Comparison of ENCODE assay signal across 26 cellular contexts in genomic region chr17:79609175-79609589, GRCh38. TPM values are rescaled to one million over a fixed set of nuclear protein-coding genes. Genes with fewer than 3 reads are reported as not detected.
DNase-seq lines count a peak whose midpoint lies in the region; ATAC-seq, FAIRE-seq and TF ChIP-seq lines count a peak whose summit lies in the region.
"Had no signal": no experiment of that assay in that cellular context is flagged by ENCODE, and none has a peak within 500 bp of the region (broad histone marks: within the 10 kb centered on the region; RNA-seq: fewer than 3 reads in every experiment).

No MANE protein-coding gene starts in this region.

- H3F3A ChIP-seq in neural cell (ENCODE audit: insufficient read depth, low read length, poor library complexity, severe bottlenecking): no peaks in the 10 kb centered on the region

- H3K36me3 ChIP-seq in H1 (ENCODE audit: control insufficient read depth in 2 of 4, insufficient read depth in 4 of 4, low read length in 3 of 4) (peaks cover 0 to 3% (median 0%) of the 10 kb centered on the region in 4 experiments; a peak in 1 of 8 replicates), neural cell (ENCODE audit: insufficient read depth, low read length) (no peaks in the 10 kb centered on the region), vagina (no peaks in the 10 kb centered on the region)
- H3K36me3 ChIP-seq: BE2C, neutrophil had no signal

- no peaks in the 10 kb centered on the region for H3K9me3 ChIP-seq in H1 (ENCODE audit: insufficient read depth in 2 of 2, low read depth in 1 of 2, low read length in 1 of 2)
- H3K9me3 ChIP-seq in neural cell (ENCODE audit: low read length): no peaks in the 10 kb centered on the region
- H3K9me3 ChIP-seq in vagina: no peaks in the 10 kb centered on the region
- H3K9me3 ChIP-seq: BE2C, neutrophil had no signal

- H2AFZ ChIP-seq in H1 (ENCODE audit: low read length) (no peak overlapping the region), neural cell (ENCODE audit: low read depth, low read length) (no peak overlapping the region)

- FAIRE-seq in H1 (lab: Jason Lieb, UNC): no peak
- FAIRE-seq: A204.1, G401.6, HTR-8/SVneo had no signal

- H2BK15ac ChIP-seq in H1 (ENCODE audit: low read length): no peak overlapping the region

- H3K4me3 ChIP-seq in H1 (ENCODE audit: extremely low read depth in 1 of 4, insufficient read depth in 2 of 4, low read depth in 3 of 4, low read length in 4 of 4): peak overlapping the region in 1 of 4 experiments; percentile 60; a peak in 2 of 8 replicates
- peak overlapping the region; percentile 84 for H3K4me3 ChIP-seq in neural cell (ENCODE audit: low read length)
- peak overlapping the region; percentile 26 to 56 for H3K4me3 ChIP-seq in vagina

- TF ChIP-seq POLR2A in H1 (IDR thresholded peaks at IDR 0.05; ENCODE audit: control extremely low read depth in 1 of 2, low read depth in 2 of 2, low read length in 2 of 2) (no peak), vagina (IDR thresholded peaks at IDR 0.05) (no peak)

- no peak overlapping the region for H4K5ac ChIP-seq in H1 (ENCODE audit: insufficient read length, low read depth, low read length)

- CTCF ChIA-PET in H1 (lab: Charles Lee; ENCODE audit: partially characterized antibody): interaction anchor here (0.7 kb wide), 1 partner anchor 21 kb away, joined by 3 read pairs; no protein-coding TSS in a partner anchor

- no peaks in the 10 kb centered on the region for H3K79me1 ChIP-seq in H1 (ENCODE audit: low read depth, low read length)

- DNase-seq in NCI-H524 (lab: John Stamatoyannopoulos, UW): peak; percentile 63 to 70
- DNase-seq in NCI-H524 treated with DMSO at 0.1 percent for 48 hours (lab: John Stamatoyannopoulos, UW): no peak
- no peak for DNase-seq in H1 (ENCODE audit: low read depth in 1 of 2, low spot score in 2 of 2)
- no peak for DNase-seq in vagina (ENCODE audit: extremely low spot score in 2 of 2)
- no peak for DNase-seq in NCI-H510A (lab: John Stamatoyannopoulos, UW)
- DNase-seq in SIG-M5 (lab: John Stamatoyannopoulos, UW): no peak
- DNase-seq: activated CD4-positive, alpha-beta T cell treated with anti-CD3 and anti-CD28 coated beads for 36 hours; activated CD8-positive, alpha-beta memory T cell treated with anti-CD3 and anti-CD28 coated beads, Interleukin-2, amount 10 ng/mL, durations not matched to agents 7 days and 5 days; BE2C; Calu3; cerebellar nuclear complex; effector CD8-positive, alpha-beta T cell; NCI-H1048; NCI-H2081; NCI-H526 treated with DMSO at 0.1 percent for 48 hours; stimulated activated CD4-positive, alpha-beta T cell treated with anti-CD3 and anti-CD28 coated beads, Interleukin-12 subunit alpha, Interleukin-12 subunit beta, amount 100 ng/mL, for 4 hours had no signal

- POLR2A ChIA-PET in H1 (lab: Charles Lee; ENCODE audit: partially characterized antibody): no interaction called here

- H3K4ac ChIP-seq in H1 (replicated peaks; ENCODE audit: insufficient read length, low read depth, low read length): no peak overlapping the region

- peaks cover 40 to 59% (median 53%) of the 10 kb centered on the region in 4 experiments for H3K27me3 ChIP-seq in H1 (replicated peaks in 1 of 4; ENCODE audit: control insufficient read depth in 3 of 4, extremely low read depth in 1 of 4, insufficient read depth in 3 of 4, low read length in 3 of 4)
- H3K27me3 ChIP-seq in neural cell (ENCODE audit: insufficient read depth, low read depth, low read length): peaks cover 39% of the 10 kb centered on the region
- H3K27me3 ChIP-seq in vagina: peaks cover 22% of the 10 kb centered on the region

- no peak overlapping the region for H2BK12ac ChIP-seq in H1 (ENCODE audit: low read depth, low read length)

- 13% methylated on average over 27 of the region's 27 CpGs; no CpG with 5 or more reads in 1 of the 2 experiments for WGBS in H1 (ENCODE audit: extremely low coverage in 1 of 2, insufficient coverage in 1 of 2, insufficient read length in 1 of 2, insufficient replicate concordance in 2 of 2, low coverage in 1 of 2, low lambda C conversion rate in 2 of 2, missing lambda C conversion rate in 1 of 2), 2 experiments

- no peak overlapping the region for H3K27ac ChIP-seq in H1 (ENCODE audit: low read depth, low read length)
- no peak overlapping the region for H3K27ac ChIP-seq in neural cell (ENCODE audit: low read length)
- no peak overlapping the region for H3K27ac ChIP-seq in vagina
- H3K27ac ChIP-seq: neutrophil had no signal

- H2BK5ac ChIP-seq in H1 (ENCODE audit: low read depth, low read length): no peak overlapping the region

- TF ChIP-seq CTCF in H1 (IDR thresholded peaks at IDR 0.05; ENCODE audit: control extremely low read depth in 1 of 3, insufficient read depth in 1 of 3, low read depth in 1 of 3, low read length in 3 of 3) (no peak), neural cell (IDR thresholded peaks at IDR 0.05; ENCODE audit: poor library complexity, severe bottlenecking) (no peak), vagina (IDR thresholded peaks at IDR 0.05) (no peak)

- no peak for ATAC-seq in GM18498 (IDR thresholded peaks at IDR 0.05; ENCODE audit: unreplicated experiment)
- ATAC-seq: activated CD4-positive, alpha-beta T cell treated with anti-CD3 and anti-CD28 coated beads for 36 hours; activated CD8-positive, alpha-beta memory T cell treated with anti-CD3 and anti-CD28 coated beads, Interleukin-2, amount 10 ng/mL, durations not matched to agents 7 days and 5 days; activated naive CD4-positive, alpha-beta T cell treated with anti-CD3 and anti-CD28 coated beads, Interleukin-2, amount 50 U/mL, for 72 hours; esophagus mucosa; left lobe of liver had no signal

- no peaks in the 10 kb centered on the region for H3K79me2 ChIP-seq in H1 (ENCODE audit: control insufficient read depth in 1 of 2, insufficient read depth in 2 of 2, low read length in 2 of 2)
- no peaks in the 10 kb centered on the region for H3K79me2 ChIP-seq in neural cell (replicated peaks; ENCODE audit: insufficient read depth, low read length)

- no peak overlapping the region for H2AK5ac ChIP-seq in H1 (ENCODE audit: low read depth, low read length)

- intact Hi-C loops in vagina (cut with DNase I): no loop called here

- TF ChIP-seq EP300 in H1 (IDR thresholded peaks at IDR 0.05; ENCODE audit: borderline replicate concordance in 1 of 2, low read depth in 2 of 2, low read length in 2 of 2) (no peak), neural cell (conservative IDR thresholded peaks at IDR 0.05; ENCODE audit: poor library complexity, severe bottlenecking) (no peak)

- H3K23me2 ChIP-seq in H1 (ENCODE audit: low read depth, low read length): peaks cover 7% of the 10 kb centered on the region; the same call in 1 of the 2 replicates

- no peak overlapping the region for H3K14ac ChIP-seq in H1 (ENCODE audit: insufficient read length)

- TF ChIP-seq RAD21 in H1 (IDR thresholded peaks at IDR 0.05 in 1 of 2, conservative IDR thresholded peaks at IDR 0.05 in 1 of 2; ENCODE audit: low read depth in 2 of 2, low read length in 2 of 2): no peak
- no peak for TF ChIP-seq RAD21 in neural cell (conservative IDR thresholded peaks at IDR 0.05)

- H3K4me2 ChIP-seq in H1 (ENCODE audit: insufficient read depth in 1 of 2, low read depth in 2 of 2, low read length in 2 of 2): peak overlapping the region; percentile 69 to 73
- H3K4me2 ChIP-seq in neural cell (ENCODE audit: low read length): peak overlapping the region; percentile 84

- H3K23ac ChIP-seq in H1 (ENCODE audit: insufficient read length): no peak overlapping the region

- H2BK120ac ChIP-seq in H1 (replicated peaks; ENCODE audit: low read depth, low read length): no peak overlapping the region

- no peak overlapping the region for H4K8ac ChIP-seq in H1 (ENCODE audit: extremely low read depth, insufficient read depth, low read length)

- H3K18ac ChIP-seq in H1 (ENCODE audit: extremely low read depth, low read length): no peak overlapping the region

- H3K4me1 ChIP-seq in H1 (replicated peaks in 1 of 4; ENCODE audit: control insufficient read depth in 3 of 4, insufficient read depth in 4 of 4, low read length in 3 of 4): peaks cover 0 to 17% (median 11%) of the 10 kb centered on the region in 4 experiments; a peak in 6 of 7 replicates
- peaks cover 13% of the 10 kb centered on the region for H3K4me1 ChIP-seq in vagina
- H3K4me1 ChIP-seq: BE2C had no signal

- no peak overlapping the region for H2BK20ac ChIP-seq in H1 (ENCODE audit: low read length)

- no peak overlapping the region for H4K91ac ChIP-seq in H1 (replicated peaks; ENCODE audit: insufficient read length, low read length)

- H3K56ac ChIP-seq in H1 (replicated peaks; ENCODE audit: insufficient read length, low read depth, low read length): no peak overlapping the region

- H3K9ac ChIP-seq in H1 (replicated peaks in 1 of 4; ENCODE audit: extremely low read depth in 1 of 4, low read depth in 3 of 4, low read length in 3 of 4) (no peak overlapping the region), neural cell (ENCODE audit: low read length) (peak overlapping the region; percentile 74)

- no peaks in the 10 kb centered on the region for H3K9me2 ChIP-seq in neural cell (ENCODE audit: insufficient read depth, low read length)

- H4K20me1 ChIP-seq in H1 (replicated peaks in 1 of 2; ENCODE audit: control insufficient read depth in 1 of 2, insufficient read depth in 2 of 2, low read length in 2 of 2) (peaks cover 0 to 9% of the 10 kb centered on the region in 2 experiments), neural cell (ENCODE audit: insufficient read depth) (no peaks in the 10 kb centered on the region)

TF ChIP-seq in H1, 55 proteins besides CTCF, POLR2A, EP300 and RAD21 (continues in another document):
- TF ChIP-seq SUZ12 (IDR thresholded peaks at IDR 0.05; ENCODE audit: low read length): peak; percentile 72

TF ChIP-seq in neural cell, 6 proteins besides CTCF, POLR2A, EP300 and RAD21 (continues in another document):
- no peak for TF ChIP-seq POLR2AphosphoS5 (IDR thresholded peaks at IDR 0.05)
- no peak for TF ChIP-seq EZH2 (IDR thresholded peaks at IDR 0.05; ENCODE audit: borderline replicate concordance, insufficient read depth, low read length, poor library complexity, severe bottlenecking)

RNA-seq across cellular contexts. Expression of gene RBFOX3, which starts 1.7 kb away (rescaled TPM):
- 19.7 and 26.2 TPM in 2 replicates for total RNA-seq in H1 (2021; fragmentation: NEBNext Ultra II Directional; extraction: Animal tissue kit (Norgen Biotek cat#: 25700))
- polyA plus RNA-seq in H1 (2011; rRNA removed): 8.0 and 13.9 TPM in 2 replicates
- polyA plus RNA-seq in H1 (2011; cell fraction: cytosol; rRNA removed): 10.0 TPM
- polyA plus RNA-seq in H1 (2011; cell fraction: nucleus; rRNA removed): 20.8 TPM
- 17.5 to 29.6 TPM (median 23.9 TPM) in 4 replicates for polyA plus RNA-seq in H1 (2012, experiment 1 of 2)
- polyA plus RNA-seq in H1 (2012, experiment 2 of 2): 11.2 TPM
- 33.0 TPM for polyA plus RNA-seq in H1 (2013, experiment 1 of 2)
- polyA plus RNA-seq in H1 (2013, experiment 2 of 2): 28.2 TPM
- 1.9 and 2.5 TPM in 2 replicates for polyA minus RNA-seq in H1 (2011; rRNA and poly(A)+ RNA removed)
- polyA minus RNA-seq in H1 (2011; cell fraction: cytosol; rRNA and poly(A)+ RNA removed): 6.4 TPM
- 14.4 TPM for polyA minus RNA-seq in H1 (2011; cell fraction: nucleus; rRNA and poly(A)+ RNA removed)
- 6.6 and 8.6 TPM in 2 replicates for polyA plus RNA-seq in neural cell
- 4.1 and 6.4 TPM in 2 replicates for polyA minus RNA-seq in neural cell
- 3.7 TPM for total RNA-seq in vagina
- total RNA-seq: activated CD8-positive, alpha-beta memory T cell treated with anti-CD3 and anti-CD28 coated beads, Interleukin-2, amount 10 ng/mL, durations not matched to agents 7 days and 5 days; activated naive CD4-positive, alpha-beta T cell treated with anti-CD3 and anti-CD28 coated beads, Interleukin-2, amount 50 U/mL, for 72 hours; Calu3; left lobe of liver; LHCN-M2 had no signal

Comparison
In these comparisons a context has a peak if more than half of its experiments do, and no peak if none do; other contexts are left out.
1. DNase-seq: peak in NCI-H524 (2 of 2); none in NCI-H524 treated with DMSO at 0.1 percent for 48 hours (single experiment), H1 (0 of 2), vagina (0 of 2), NCI-H510A (single experiment) and SIG-M5 (single experiment).